ENCODE assay signal across 1 cellular context in the genomic region with DNA sequence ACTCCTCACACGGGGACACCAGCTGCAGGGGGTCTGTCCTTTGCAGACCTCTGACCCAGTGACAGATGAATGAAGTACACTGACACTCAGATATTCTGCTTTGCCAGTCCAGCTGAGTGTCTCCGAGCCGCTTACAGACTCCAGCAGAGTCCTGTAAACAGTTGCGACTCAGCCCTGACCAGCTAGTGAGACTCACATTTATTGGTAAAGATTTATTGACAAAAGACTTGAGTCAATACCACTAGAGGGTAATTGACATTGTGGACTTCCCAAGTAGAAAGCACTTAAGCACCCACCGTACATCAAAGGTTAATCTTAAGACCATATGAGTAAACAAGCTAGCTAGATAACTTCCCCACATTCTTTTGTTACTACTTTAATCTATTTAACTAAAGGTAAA.
TF ChIP-seq lines count a peak whose summit lies in the region.

No MANE protein-coding gene starts in this region.

TF ChIP-seq in HepG2, 621 proteins besides CTCF, POLR2A, EP300 and RAD21:
- TF ChIP-seq FOXA3 (CRISPR knock-in tag; IDR thresholded peaks at IDR 0.05): peak; percentile 33; the same call in 1 of the 2 replicates
- TF ChIP-seq HHEX (CRISPR knock-in tag; IDR thresholded peaks at IDR 0.05): peak; percentile 93
- TF ChIP-seq NR2F6 (IDR thresholded peaks at IDR 0.05): peak; percentile 81
- no peak for TF ChIP-seq NR2F6 (CRISPR knock-in tag; IDR thresholded peaks at IDR 0.05)
- TF ChIP-seq, protein P1, sequence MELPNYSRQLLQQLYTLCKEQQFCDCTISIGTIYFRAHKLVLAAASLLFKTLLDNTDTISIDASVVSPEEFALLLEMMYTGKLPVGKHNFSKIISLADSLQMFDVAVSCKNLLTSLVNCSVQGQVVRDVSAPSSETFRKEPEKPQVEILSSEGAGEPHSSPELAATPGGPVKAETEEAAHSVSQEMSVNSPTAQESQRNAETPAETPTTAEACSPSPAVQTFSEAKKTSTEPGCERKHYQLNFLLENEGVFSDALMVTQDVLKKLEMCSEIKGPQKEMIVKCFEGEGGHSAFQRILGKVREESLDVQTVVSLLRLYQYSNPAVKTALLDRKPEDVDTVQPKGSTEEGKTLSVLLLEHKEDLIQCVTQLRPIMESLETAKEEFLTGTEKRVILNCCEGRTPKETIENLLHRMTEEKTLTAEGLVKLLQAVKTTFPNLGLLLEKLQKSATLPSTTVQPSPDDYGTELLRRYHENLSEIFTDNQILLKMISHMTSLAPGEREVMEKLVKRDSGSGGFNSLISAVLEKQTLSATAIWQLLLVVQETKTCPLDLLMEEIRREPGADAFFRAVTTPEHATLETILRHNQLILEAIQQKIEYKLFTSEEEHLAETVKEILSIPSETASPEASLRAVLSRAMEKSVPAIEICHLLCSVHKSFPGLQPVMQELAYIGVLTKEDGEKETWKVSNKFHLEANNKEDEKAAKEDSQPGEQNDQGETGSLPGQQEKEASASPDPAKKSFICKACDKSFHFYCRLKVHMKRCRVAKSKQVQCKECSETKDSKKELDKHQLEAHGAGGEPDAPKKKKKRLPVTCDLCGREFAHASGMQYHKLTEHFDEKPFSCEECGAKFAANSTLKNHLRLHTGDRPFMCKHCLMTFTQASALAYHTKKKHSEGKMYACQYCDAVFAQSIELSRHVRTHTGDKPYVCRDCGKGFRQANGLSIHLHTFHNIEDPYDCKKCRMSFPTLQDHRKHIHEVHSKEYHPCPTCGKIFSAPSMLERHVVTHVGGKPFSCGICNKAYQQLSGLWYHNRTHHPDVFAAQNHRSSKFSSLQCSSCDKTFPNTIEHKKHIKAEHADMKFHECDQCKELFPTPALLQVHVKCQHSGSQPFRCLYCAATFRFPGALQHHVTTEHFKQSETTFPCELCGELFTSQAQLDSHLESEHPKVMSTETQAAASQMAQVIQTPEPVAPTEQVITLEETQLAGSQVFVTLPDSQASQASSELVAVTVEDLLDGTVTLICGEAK (IDR thresholded peaks at IDR 0.05): no peak
- TF ChIP-seq, protein P1 (CRISPR knock-in tag; IDR thresholded peaks at IDR 0.05): peak; percentile 52; the same call in 1 of the 2 replicates
- TF ChIP-seq ZNF879 (CRISPR knock-in tag; IDR thresholded peaks at IDR 0.05): no peak
- TF ChIP-seq NR2F2 (IDR thresholded peaks at IDR 0.05; ENCODE audit: borderline replicate concordance, low read depth): 0 out of 2 replicates have a peak, but pooled peaks have one; percentile 67
- peak; percentile 61; the same call in 1 of the 2 replicates for TF ChIP-seq TCF7 (IDR thresholded peaks at IDR 0.05; ENCODE audit: low read depth)
- TF ChIP-seq FOXA1 (IDR thresholded peaks at IDR 0.05): no peak
- TF ChIP-seq FOXA1 (CRISPR knock-in tag; IDR thresholded peaks at IDR 0.05): peak; percentile 30; the same call in 1 of the 2 replicates
- TF ChIP-seq YEATS2 (CRISPR knock-in tag; IDR thresholded peaks at IDR 0.05; ENCODE audit: borderline replicate concordance): no peak
- TF ChIP-seq, protein P2, sequence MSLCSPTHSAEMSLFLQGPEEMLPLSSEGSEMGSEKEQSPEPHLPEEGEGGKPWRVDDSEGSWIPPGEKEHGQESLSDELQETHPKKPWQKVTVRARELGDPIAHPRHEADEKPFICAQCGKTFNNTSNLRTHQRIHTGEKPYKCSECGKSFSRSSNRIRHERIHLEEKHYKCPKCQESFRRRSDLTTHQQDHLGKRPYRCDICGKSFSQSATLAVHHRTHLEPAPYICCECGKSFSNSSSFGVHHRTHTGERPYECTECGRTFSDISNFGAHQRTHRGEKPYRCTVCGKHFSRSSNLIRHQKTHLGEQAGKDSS (CRISPR knock-in tag; IDR thresholded peaks at IDR 0.05; ENCODE audit: borderline replicate concordance, low read depth): no peak
- TF ChIP-seq, protein P3, sequence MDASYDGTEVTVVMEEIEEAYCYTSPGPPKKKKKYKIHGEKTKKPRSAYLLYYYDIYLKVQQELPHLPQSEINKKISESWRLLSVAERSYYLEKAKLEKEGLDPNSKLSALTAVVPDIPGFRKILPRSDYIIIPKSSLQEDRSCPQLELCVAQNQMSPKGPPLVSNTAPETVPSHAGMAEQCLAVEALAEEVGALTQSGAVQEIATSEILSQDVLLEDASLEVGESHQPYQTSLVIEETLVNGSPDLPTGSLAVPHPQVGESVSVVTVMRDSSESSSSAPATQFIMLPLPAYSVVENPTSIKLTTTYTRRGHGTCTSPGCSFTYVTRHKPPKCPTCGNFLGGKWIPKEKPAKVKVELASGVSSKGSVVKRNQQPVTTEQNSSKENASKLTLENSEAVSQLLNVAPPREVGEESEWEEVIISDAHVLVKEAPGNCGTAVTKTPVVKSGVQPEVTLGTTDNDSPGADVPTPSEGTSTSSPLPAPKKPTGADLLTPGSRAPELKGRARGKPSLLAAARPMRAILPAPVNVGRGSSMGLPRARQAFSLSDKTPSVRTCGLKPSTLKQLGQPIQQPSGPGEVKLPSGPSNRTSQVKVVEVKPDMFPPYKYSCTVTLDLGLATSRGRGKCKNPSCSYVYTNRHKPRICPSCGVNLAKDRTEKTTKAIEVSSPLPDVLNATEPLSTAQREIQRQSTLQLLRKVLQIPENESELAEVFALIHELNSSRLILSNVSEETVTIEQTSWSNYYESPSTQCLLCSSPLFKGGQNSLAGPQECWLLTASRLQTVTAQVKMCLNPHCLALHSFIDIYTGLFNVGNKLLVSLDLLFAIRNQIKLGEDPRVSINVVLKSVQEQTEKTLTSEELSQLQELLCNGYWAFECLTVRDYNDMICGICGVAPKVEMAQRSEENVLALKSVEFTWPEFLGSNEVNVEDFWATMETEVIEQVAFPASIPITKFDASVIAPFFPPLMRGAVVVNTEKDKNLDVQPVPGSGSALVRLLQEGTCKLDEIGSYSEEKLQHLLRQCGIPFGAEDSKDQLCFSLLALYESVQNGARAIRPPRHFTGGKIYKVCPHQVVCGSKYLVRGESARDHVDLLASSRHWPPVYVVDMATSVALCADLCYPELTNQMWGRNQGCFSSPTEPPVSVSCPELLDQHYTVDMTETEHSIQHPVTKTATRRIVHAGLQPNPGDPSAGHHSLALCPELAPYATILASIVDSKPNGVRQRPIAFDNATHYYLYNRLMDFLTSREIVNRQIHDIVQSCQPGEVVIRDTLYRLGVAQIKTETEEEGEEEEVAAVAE (CRISPR knock-in tag; IDR thresholded peaks at IDR 0.05; ENCODE audit: borderline replicate concordance): peak; percentile 71; the same call in 1 of the 2 replicates
- TF ChIP-seq, protein P4, sequence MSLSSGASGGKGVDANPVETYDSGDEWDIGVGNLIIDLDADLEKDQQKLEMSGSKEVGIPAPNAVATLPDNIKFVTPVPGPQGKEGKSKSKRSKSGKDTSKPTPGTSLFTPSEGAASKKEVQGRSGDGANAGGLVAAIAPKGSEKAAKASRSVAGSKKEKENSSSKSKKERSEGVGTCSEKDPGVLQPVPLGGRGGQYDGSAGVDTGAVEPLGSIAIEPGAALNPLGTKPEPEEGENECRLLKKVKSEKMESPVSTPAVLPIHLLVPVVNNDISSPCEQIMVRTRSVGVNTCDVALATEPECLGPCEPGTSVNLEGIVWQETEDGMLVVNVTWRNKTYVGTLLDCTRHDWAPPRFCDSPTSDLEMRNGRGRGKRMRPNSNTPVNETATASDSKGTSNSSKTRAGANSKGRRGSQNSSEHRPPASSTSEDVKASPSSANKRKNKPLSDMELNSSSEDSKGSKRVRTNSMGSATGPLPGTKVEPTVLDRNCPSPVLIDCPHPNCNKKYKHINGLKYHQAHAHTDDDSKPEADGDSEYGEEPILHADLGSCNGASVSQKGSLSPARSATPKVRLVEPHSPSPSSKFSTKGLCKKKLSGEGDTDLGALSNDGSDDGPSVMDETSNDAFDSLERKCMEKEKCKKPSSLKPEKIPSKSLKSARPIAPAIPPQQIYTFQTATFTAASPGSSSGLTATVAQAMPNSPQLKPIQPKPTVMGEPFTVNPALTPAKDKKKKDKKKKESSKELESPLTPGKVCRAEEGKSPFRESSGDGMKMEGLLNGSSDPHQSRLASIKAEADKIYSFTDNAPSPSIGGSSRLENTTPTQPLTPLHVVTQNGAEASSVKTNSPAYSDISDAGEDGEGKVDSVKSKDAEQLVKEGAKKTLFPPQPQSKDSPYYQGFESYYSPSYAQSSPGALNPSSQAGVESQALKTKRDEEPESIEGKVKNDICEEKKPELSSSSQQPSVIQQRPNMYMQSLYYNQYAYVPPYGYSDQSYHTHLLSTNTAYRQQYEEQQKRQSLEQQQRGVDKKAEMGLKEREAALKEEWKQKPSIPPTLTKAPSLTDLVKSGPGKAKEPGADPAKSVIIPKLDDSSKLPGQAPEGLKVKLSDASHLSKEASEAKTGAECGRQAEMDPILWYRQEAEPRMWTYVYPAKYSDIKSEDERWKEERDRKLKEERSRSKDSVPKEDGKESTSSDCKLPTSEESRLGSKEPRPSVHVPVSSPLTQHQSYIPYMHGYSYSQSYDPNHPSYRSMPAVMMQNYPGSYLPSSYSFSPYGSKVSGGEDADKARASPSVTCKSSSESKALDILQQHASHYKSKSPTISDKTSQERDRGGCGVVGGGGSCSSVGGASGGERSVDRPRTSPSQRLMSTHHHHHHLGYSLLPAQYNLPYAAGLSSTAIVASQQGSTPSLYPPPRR (CRISPR knock-in tag; IDR thresholded peaks at IDR 0.05; ENCODE audit: borderline replicate concordance): peak; percentile 78
- TF ChIP-seq ZNF670 (CRISPR knock-in tag; IDR thresholded peaks at IDR 0.05; ENCODE audit: borderline replicate concordance): no peak
- TF ChIP-seq, protein P5, sequence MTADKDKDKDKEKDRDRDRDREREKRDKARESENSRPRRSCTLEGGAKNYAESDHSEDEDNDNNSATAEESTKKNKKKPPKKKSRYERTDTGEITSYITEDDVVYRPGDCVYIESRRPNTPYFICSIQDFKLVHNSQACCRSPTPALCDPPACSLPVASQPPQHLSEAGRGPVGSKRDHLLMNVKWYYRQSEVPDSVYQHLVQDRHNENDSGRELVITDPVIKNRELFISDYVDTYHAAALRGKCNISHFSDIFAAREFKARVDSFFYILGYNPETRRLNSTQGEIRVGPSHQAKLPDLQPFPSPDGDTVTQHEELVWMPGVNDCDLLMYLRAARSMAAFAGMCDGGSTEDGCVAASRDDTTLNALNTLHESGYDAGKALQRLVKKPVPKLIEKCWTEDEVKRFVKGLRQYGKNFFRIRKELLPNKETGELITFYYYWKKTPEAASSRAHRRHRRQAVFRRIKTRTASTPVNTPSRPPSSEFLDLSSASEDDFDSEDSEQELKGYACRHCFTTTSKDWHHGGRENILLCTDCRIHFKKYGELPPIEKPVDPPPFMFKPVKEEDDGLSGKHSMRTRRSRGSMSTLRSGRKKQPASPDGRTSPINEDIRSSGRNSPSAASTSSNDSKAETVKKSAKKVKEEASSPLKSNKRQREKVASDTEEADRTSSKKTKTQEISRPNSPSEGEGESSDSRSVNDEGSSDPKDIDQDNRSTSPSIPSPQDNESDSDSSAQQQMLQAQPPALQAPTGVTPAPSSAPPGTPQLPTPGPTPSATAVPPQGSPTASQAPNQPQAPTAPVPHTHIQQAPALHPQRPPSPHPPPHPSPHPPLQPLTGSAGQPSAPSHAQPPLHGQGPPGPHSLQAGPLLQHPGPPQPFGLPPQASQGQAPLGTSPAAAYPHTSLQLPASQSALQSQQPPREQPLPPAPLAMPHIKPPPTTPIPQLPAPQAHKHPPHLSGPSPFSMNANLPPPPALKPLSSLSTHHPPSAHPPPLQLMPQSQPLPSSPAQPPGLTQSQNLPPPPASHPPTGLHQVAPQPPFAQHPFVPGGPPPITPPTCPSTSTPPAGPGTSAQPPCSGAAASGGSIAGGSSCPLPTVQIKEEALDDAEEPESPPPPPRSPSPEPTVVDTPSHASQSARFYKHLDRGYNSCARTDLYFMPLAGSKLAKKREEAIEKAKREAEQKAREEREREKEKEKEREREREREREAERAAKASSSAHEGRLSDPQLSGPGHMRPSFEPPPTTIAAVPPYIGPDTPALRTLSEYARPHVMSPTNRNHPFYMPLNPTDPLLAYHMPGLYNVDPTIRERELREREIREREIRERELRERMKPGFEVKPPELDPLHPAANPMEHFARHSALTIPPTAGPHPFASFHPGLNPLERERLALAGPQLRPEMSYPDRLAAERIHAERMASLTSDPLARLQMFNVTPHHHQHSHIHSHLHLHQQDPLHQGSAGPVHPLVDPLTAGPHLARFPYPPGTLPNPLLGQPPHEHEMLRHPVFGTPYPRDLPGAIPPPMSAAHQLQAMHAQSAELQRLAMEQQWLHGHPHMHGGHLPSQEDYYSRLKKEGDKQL (CRISPR knock-in tag; IDR thresholded peaks at IDR 0.05; ENCODE audit: low read depth): peak; percentile 51; the same call in 1 of the 2 replicates
- no peak for TF ChIP-seq RNF2 (conservative IDR thresholded peaks at IDR 0.05; ENCODE audit: low read depth)
TF ChIP-seq in HepG2: peak in this region for 10.
